ENCODE assay signal across 9 cellular contexts in the genomic region with DNA sequence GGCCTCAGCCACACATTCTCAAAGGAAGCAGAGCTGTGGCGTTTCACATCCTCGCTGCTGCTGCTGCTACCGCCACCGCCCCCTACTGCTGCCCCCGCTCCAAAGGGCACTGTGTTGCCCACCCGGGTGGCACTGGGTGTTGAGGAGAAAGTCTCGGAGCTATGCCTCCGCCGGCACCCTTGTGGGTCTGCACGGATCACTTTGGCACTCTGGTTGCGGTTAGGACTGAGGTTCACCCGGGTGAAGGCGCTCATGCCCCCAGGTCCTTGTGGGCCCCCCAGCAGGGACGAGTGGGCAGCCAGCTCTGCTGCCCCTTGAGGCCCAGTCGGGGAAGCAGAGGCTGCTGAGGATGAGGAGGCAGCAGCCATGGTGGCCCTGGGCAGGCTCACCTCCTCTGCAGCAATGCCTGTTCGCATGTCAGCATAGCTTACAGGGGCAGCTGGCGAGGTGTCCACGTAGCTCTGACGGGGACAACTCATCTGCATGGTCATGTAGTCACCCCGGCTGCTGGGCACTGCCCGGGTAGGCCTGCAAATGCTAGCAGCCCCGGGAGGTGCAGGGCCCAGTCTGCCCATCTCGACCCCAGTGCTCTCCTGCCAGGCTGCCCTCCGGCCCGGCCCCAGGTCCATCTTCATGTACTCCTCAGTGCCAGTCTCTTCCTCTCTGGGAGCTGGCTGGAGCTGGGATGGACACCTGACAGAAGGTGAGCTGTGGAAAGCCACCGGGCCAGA. TPM values are rescaled to one million over a fixed set of nuclear protein-coding genes. Genes with fewer than 3 reads are reported as not detected.
A peak's percentile ranks its signal among the peaks of the same experiment; 100 is the strongest.
DNase-seq lines count a peak whose midpoint lies in the region; ATAC-seq and TF ChIP-seq lines count a peak whose summit lies in the region.
"Had no signal": no experiment of that assay in that cellular context is flagged by ENCODE, and none has a peak within 500 bp of the region (broad histone marks: within the 10 kb centered on the region; RNA-seq: fewer than 3 reads in every experiment).

No MANE protein-coding gene starts in this region.

- H3K27me3 Mint-ChIP-seq in Calu3 (ENCODE audit: unreplicated experiment): no peaks in the 10 kb centered on the region
- peaks cover 0 to 2% (median 0%) of the 10 kb centered on the region in 5 donors for H3K27me3 Mint-ChIP-seq in naive thymus-derived CD4-positive, alpha-beta T cell
- H3K27me3 Mint-ChIP-seq: activated naive CD8-positive, alpha-beta T cell treated with anti-CD3 and anti-CD28 coated beads, Interleukin-2, amount 50 U/mL, for 24 hours had no signal

- no peaks in the 10 kb centered on the region for H3K9me3 Mint-ChIP-seq in Calu3 (ENCODE audit: low read depth, unreplicated experiment)
- H3K9me3 Mint-ChIP-seq in naive thymus-derived CD4-positive, alpha-beta T cell: no peaks in the 10 kb centered on the region
- H3K9me3 Mint-ChIP-seq: activated naive CD8-positive, alpha-beta T cell treated with anti-CD3 and anti-CD28 coated beads, Interleukin-2, amount 50 U/mL, for 24 hours had no signal

- no peak for ATAC-seq in Right ventricle myocardium superior (ENCODE audit: poor library complexity)
- ATAC-seq in psoas muscle: peak; percentile 11 to 38 (median 14)
- no peak for ATAC-seq in HG03378 (IDR thresholded peaks at IDR 0.05; ENCODE audit: unreplicated experiment)
- ATAC-seq in naive thymus-derived CD4-positive, alpha-beta T cell: no peak
- ATAC-seq: activated naive CD8-positive, alpha-beta T cell treated with anti-CD3 and anti-CD28 coated beads, Interleukin-2, amount 50 U/mL, for 24 hours had no signal

- CTCF ChIA-PET in Calu3 (lab: Charles Lee): interaction anchor here (1.1 kb wide), 1 partner anchor 317 kb away, joined by 3 read pairs; no protein-coding TSS in a partner anchor
- CTCF ChIA-PET in naive thymus-derived CD4-positive, alpha-beta T cell (lab: Charles Lee): interaction anchor here (0.6 kb wide), 1 partner anchor 198 kb away, joined by 5 read pairs; no protein-coding TSS in a partner anchor

- H3K9me3 ChIP-seq in psoas muscle: no peaks in the 10 kb centered on the region
- no peaks in the 10 kb centered on the region for H3K9me3 ChIP-seq in naive thymus-derived CD4-positive, alpha-beta T cell (ENCODE audit: control insufficient read depth in 2 of 3, low read length in 3 of 3)

- H3K4me1 Mint-ChIP-seq in Calu3 (ENCODE audit: low read depth, unreplicated experiment): peaks cover 60% of the 10 kb centered on the region
- H3K4me1 Mint-ChIP-seq in naive thymus-derived CD4-positive, alpha-beta T cell: peaks cover 8 to 54% (median 35%) of the 10 kb centered on the region in 7 donors

- no peaks in the 10 kb centered on the region for H3K27me3 ChIP-seq in psoas muscle (ENCODE audit: insufficient read depth in 3 of 3, low read length in 2 of 3)
- H3K27me3 ChIP-seq in naive thymus-derived CD4-positive, alpha-beta T cell (ENCODE audit: control insufficient read depth in 2 of 2, insufficient read depth in 2 of 2, low read length in 2 of 2): no peaks in the 10 kb centered on the region

- TF ChIP-seq CTCF in Calu3 (IDR thresholded peaks at IDR 0.05; ENCODE audit: unreplicated experiment): peak; percentile 27
- TF ChIP-seq CTCF in psoas muscle (IDR thresholded peaks at IDR 0.05): peak; percentile 34

- peaks cover 58% of the 10 kb centered on the region for H3K4me1 ChIP-seq in psoas muscle
- H3K4me1 ChIP-seq in naive thymus-derived CD4-positive, alpha-beta T cell (ENCODE audit: control insufficient read depth in 2 of 2, insufficient read depth in 2 of 2, low read length in 2 of 2): peaks cover 11 to 17% of the 10 kb centered on the region in 2 donors

- no peaks in the 10 kb centered on the region for H3K36me3 ChIP-seq in psoas muscle (ENCODE audit: insufficient read depth in 1 of 2, low read depth in 1 of 2)
- peaks cover 0 to 10% (median 0%) of the 10 kb centered on the region in 3 experiments for H3K36me3 ChIP-seq in naive thymus-derived CD4-positive, alpha-beta T cell (ENCODE audit: control insufficient read depth in 2 of 3, insufficient read depth in 3 of 3, low read length in 3 of 3)

- POLR2A ChIA-PET in naive thymus-derived CD4-positive, alpha-beta T cell (lab: Charles Lee): interaction anchor here (1.3 kb wide), 1 partner anchor 40 kb away, joined by 3 read pairs; no protein-coding TSS in a partner anchor

- H3K27ac ChIP-seq in psoas muscle: peak overlapping the region; percentile 99
- no peak overlapping the region for H3K27ac ChIP-seq in naive thymus-derived CD4-positive, alpha-beta T cell (ENCODE audit: low read depth, low read length)

- no TSS peak for BruUV-seq in Calu3 (replicated peaks; lab: Mats Ljungman, UMichigan)

- DNase-seq in Calu3 (peak; percentile 42), T1000 (lab: John Stamatoyannopoulos, UW) (peak; percentile 41), Right ventricle myocardium superior (peak; percentile 50), psoas muscle (peak; percentile 40 to 76), SK-N-DZ (ENCODE audit: low spot score) (no peak), NCI-H187 treated with DMSO at 0.1 percent for 48 hours (lab: John Stamatoyannopoulos, UW) (no peak)
- no peak for DNase-seq in naive thymus-derived CD4-positive, alpha-beta T cell
- DNase-seq: activated naive CD8-positive, alpha-beta T cell treated with anti-CD3 and anti-CD28 coated beads, Interleukin-2, amount 50 U/mL, for 24 hours had no signal

- H3K4me3 Mint-ChIP-seq in Calu3 (ENCODE audit: low read depth, unreplicated experiment): peak overlapping the region; percentile 87
- no peak overlapping the region for H3K4me3 Mint-ChIP-seq in naive thymus-derived CD4-positive, alpha-beta T cell

- intact Hi-C loops in Calu3 (cut with micrococcal nuclease; ENCODE audit: unreplicated experiment) (loop anchor here (2.0 kb wide), 2 partner anchors 145 to 549 kb away; no protein-coding TSS in a partner anchor), Right ventricle myocardium superior (cut with DNase I) (loop anchor here (10.0 kb wide), 3 partner anchors 71 to 351 kb away; no protein-coding TSS in a partner anchor), psoas muscle (cut with DNase I) (loop anchor here (2.0 to 10.0 kb wide), 9 partner anchors 53 to 641 kb away; no protein-coding TSS in a partner anchor)
- intact Hi-C loops in naive thymus-derived CD4-positive, alpha-beta T cell (cut with micrococcal nuclease): no loop called here

- H3K4me3 ChIP-seq in psoas muscle: peak overlapping the region; percentile 89
- no peak overlapping the region for H3K4me3 ChIP-seq in naive thymus-derived CD4-positive, alpha-beta T cell (ENCODE audit: low read length)

- 27 to 42% (median 31%) methylated on average over 25 to 26 of the region's 26 CpGs for WGBS in psoas muscle, 3 donors

- peaks cover 86% of the 10 kb centered on the region for H3K36me3 Mint-ChIP-seq in Calu3 (ENCODE audit: insufficient read depth, unreplicated experiment)
- H3K36me3 Mint-ChIP-seq in naive thymus-derived CD4-positive, alpha-beta T cell: peaks cover 0 to 4% (median 0%) of the 10 kb centered on the region in 5 donors

- H3K27ac Mint-ChIP-seq in Calu3 (ENCODE audit: unreplicated experiment): peak overlapping the region; percentile 3
- peak overlapping the region in 1 of 9 donors; percentile 33 for H3K27ac Mint-ChIP-seq in naive thymus-derived CD4-positive, alpha-beta T cell
- H3K27ac Mint-ChIP-seq: activated naive CD8-positive, alpha-beta T cell treated with anti-CD3 and anti-CD28 coated beads, Interleukin-2, amount 50 U/mL, for 24 hours had no signal

RNA-seq across cellular contexts. Expression of gene IRS1, which starts 4.2 kb away (rescaled TPM):
- total RNA-seq in Calu3 (2022) (29.7 and 34.4 TPM in 2 replicates), Right ventricle myocardium superior (17.6 TPM), psoas muscle (10 to 100 TPM in 3 of 4 donors, 1 to 10 TPM in 1; 6.1 to 12.2 (median 11.6) TPM)
- 10 to 100 TPM in 2 of 3 donors, 1 to 10 TPM in 1; 2.5 to 21.0 (median 17.1) TPM for polyA plus RNA-seq in psoas muscle
- polyA plus RNA-seq in SK-N-DZ (2014; cell fraction: cytosol; rRNA removed): 2.2 and 2.5 TPM in 2 replicates
- 0.96 and 1.3 TPM in 2 replicates for polyA plus RNA-seq in SK-N-DZ (2014; cell fraction: nucleus; rRNA removed)
- total RNA-seq in naive thymus-derived CD4-positive, alpha-beta T cell: 1 to 10 TPM; 1.3 to 7.1 (median 4.4) TPM
- under 1 TPM; 0.40 to 0.65 TPM for polyA plus RNA-seq in naive thymus-derived CD4-positive, alpha-beta T cell

RNA-seq across cellular contexts. Expression of gene RHBDD1, which starts 40.4 kb away (rescaled TPM):
- total RNA-seq in Calu3 (2022) (28.7 and 32.8 TPM in 2 replicates), Right ventricle myocardium superior (29.5 TPM), psoas muscle (10 to 100 TPM; 15.8 to 26.1 (median 20.1) TPM)
- polyA plus RNA-seq in psoas muscle: 10 to 100 TPM in 1 of 3 donors, 1 to 10 TPM in 2; 6.7 to 24.5 (median 9.2) TPM
- 3.7 and 6.0 TPM in 2 replicates for polyA plus RNA-seq in SK-N-DZ (2014; cell fraction: cytosol; rRNA removed)
- polyA plus RNA-seq in SK-N-DZ (2014; cell fraction: nucleus; rRNA removed): 2.3 and 8.2 TPM in 2 replicates
- 10 to 100 TPM; 42.9 to 70.8 (median 62.1) TPM for total RNA-seq in naive thymus-derived CD4-positive, alpha-beta T cell
- polyA plus RNA-seq in naive thymus-derived CD4-positive, alpha-beta T cell: 10 to 100 TPM; 21.2 to 21.5 TPM

Comparison
In these comparisons a context has a peak if more than half of its experiments do, and no peak if none do; other contexts are left out.
1. DNase-seq: peak in Calu3 (single experiment), T1000 (single experiment), Right ventricle myocardium superior (single experiment) and psoas muscle (2 of 2); none in SK-N-DZ (single experiment), naive thymus-derived CD4-positive, alpha-beta T cell (0 of 9) and NCI-H187 treated with DMSO at 0.1 percent for 48 hours (single experiment).
2. ATAC-seq: peak in psoas muscle (4 of 4); none in Right ventricle myocardium superior (single experiment), HG03378 (single experiment) and naive thymus-derived CD4-positive, alpha-beta T cell (single experiment).
3. intact Hi-C loops: an anchor here in Calu3 (2.0 kb wide), Right ventricle myocardium superior (10.0 kb wide) and psoas muscle (2.0 to 10.0 kb wide); none called in naive thymus-derived CD4-positive, alpha-beta T cell.